1 cellular context compared by ENCODE assay signal in genomic region chr17:4968916-4969550, GRCh38.
TF ChIP-seq lines count a peak whose summit lies in the region.

No MANE protein-coding gene starts in this region.

TF ChIP-seq in HepG2, 621 proteins besides CTCF, POLR2A, EP300 and RAD21 (continued from another document):
- TF ChIP-seq REST (IDR thresholded peaks at IDR 0.05; ENCODE audit: borderline replicate concordance in 1 of 2, low read depth in 1 of 2, low read length in 2 of 2) = no peak
- no peak for TF ChIP-seq ZNF530 (CRISPR knock-in tag; IDR thresholded peaks at IDR 0.05; ENCODE audit: low read depth)
- no peak for TF ChIP-seq AFF4 (CRISPR knock-in tag; IDR thresholded peaks at IDR 0.05)
- no peak for TF ChIP-seq BATF2 (CRISPR knock-in tag; IDR thresholded peaks at IDR 0.05)
- TF ChIP-seq HIC2 (CRISPR knock-in tag; IDR thresholded peaks at IDR 0.05; ENCODE audit: low read depth) = 0 out of 2 replicates have a peak, but pooled peaks have one; percentile 18
- no peak for TF ChIP-seq ZNF883 (CRISPR knock-in tag; IDR thresholded peaks at IDR 0.05; ENCODE audit: not compliant biosample characterization)
- TF ChIP-seq ZNF30 (CRISPR knock-in tag; IDR thresholded peaks at IDR 0.05) = no peak
- peak; percentile 23 for TF ChIP-seq HNRNPLL (IDR thresholded peaks at IDR 0.05; ENCODE audit: low read depth, low read length, poor library complexity, severe bottlenecking)
- TF ChIP-seq MTA1 (CRISPR knock-in tag; IDR thresholded peaks at IDR 0.05; ENCODE audit: borderline replicate concordance) = no peak
- TF ChIP-seq SNAI1 (CRISPR knock-in tag; IDR thresholded peaks at IDR 0.05; ENCODE audit: borderline replicate concordance) = no peak
- TF ChIP-seq ZNF274 (CRISPR knock-in tag; IDR thresholded peaks at IDR 0.05) = no peak
- no peak for TF ChIP-seq MTF2 (CRISPR knock-in tag; IDR thresholded peaks at IDR 0.05; ENCODE audit: borderline replicate concordance)
- no peak for TF ChIP-seq ZNF878 (CRISPR knock-in tag; IDR thresholded peaks at IDR 0.05)
- no peak for TF ChIP-seq ARID3A (IDR thresholded peaks at IDR 0.05; ENCODE audit: low read depth, low read length)
- TF ChIP-seq RBFOX2 (IDR thresholded peaks at IDR 0.05; ENCODE audit: low read depth, low read length) = no peak
- TF ChIP-seq ZNF337 (CRISPR knock-in tag; IDR thresholded peaks at IDR 0.05; ENCODE audit: borderline replicate concordance, low read depth) = no peak
- no peak for TF ChIP-seq IRF1 (CRISPR knock-in tag; IDR thresholded peaks at IDR 0.05; ENCODE audit: low read depth)
- 0 out of 2 replicates have a peak, but pooled peaks have one; percentile 9 for TF ChIP-seq HDAC1 (CRISPR knock-in tag; IDR thresholded peaks at IDR 0.05)
- no peak for TF ChIP-seq RFXANK (CRISPR knock-in tag; IDR thresholded peaks at IDR 0.05)
- TF ChIP-seq ZNF264 (CRISPR knock-in tag; IDR thresholded peaks at IDR 0.05) = no peak
- TF ChIP-seq GTF3A (CRISPR knock-in tag; conservative IDR thresholded peaks at IDR 0.05) = no peak; the same call in 1 of the 2 replicates
- TF ChIP-seq SRSF9 (IDR thresholded peaks at IDR 0.05; ENCODE audit: borderline replicate concordance, insufficient read depth, low read depth, low read length, poor library complexity, severe bottlenecking) = no peak
- no peak for TF ChIP-seq HNRNPL (IDR thresholded peaks at IDR 0.05; ENCODE audit: low read depth, low read length)
- no peak for TF ChIP-seq ISX (CRISPR knock-in tag; conservative IDR thresholded peaks at IDR 0.05)
- no peak for TF ChIP-seq ZNF589 (CRISPR knock-in tag; conservative IDR thresholded peaks at IDR 0.05)
- TF ChIP-seq CBX2 (IDR thresholded peaks at IDR 0.05; ENCODE audit: low read depth, low read length) = no peak
- TF ChIP-seq CBX2 (CRISPR knock-in tag; IDR thresholded peaks at IDR 0.05; ENCODE audit: low read depth) = 0 out of 2 replicates have a peak, but pooled peaks have one; percentile 17
- no peak for TF ChIP-seq ZNF841 (CRISPR knock-in tag; IDR thresholded peaks at IDR 0.05; ENCODE audit: borderline replicate concordance)
- peak; percentile 52; the same call in 1 of the 2 replicates for TF ChIP-seq SNAPC4 (CRISPR knock-in tag; IDR thresholded peaks at IDR 0.05)
- TF ChIP-seq ZNF333 (CRISPR knock-in tag; IDR thresholded peaks at IDR 0.05; ENCODE audit: borderline replicate concordance) = no peak
- TF ChIP-seq ZSCAN31 (CRISPR knock-in tag; IDR thresholded peaks at IDR 0.05; ENCODE audit: low read depth) = peak; percentile 56; the same call in 1 of the 2 replicates
- no peak for TF ChIP-seq SMAD1 (CRISPR knock-in tag; IDR thresholded peaks at IDR 0.05; ENCODE audit: borderline replicate concordance, low read depth)
